Comparison of ENCODE assay signal across 8 cellular contexts in genomic region chr3:185824051-185824466, GRCh38. TPM values are rescaled to one million over a fixed set of nuclear protein-coding genes. Genes with fewer than 3 reads are reported as not detected.
DNase-seq lines count a peak whose midpoint lies in the region; ATAC-seq, FAIRE-seq and TF ChIP-seq lines count a peak whose summit lies in the region.

No MANE protein-coding gene starts in this region.

- no peak overlapping the region for H3K27ac Mint-ChIP-seq in activated naive CD8-positive, alpha-beta T cell treated with anti-CD3 and anti-CD28 coated beads for 36 hours

- no peak overlapping the region for H3K27ac ChIP-seq in HL-60 (replicated peaks)
- peak overlapping the region; percentile 80 to 90 for H3K27ac ChIP-seq in small intestine (ENCODE audit: low read depth in 1 of 2, low read length in 1 of 2)

- peaks cover 67% of the 10 kb centered on the region for H3K27me3 ChIP-seq in HL-60 (ENCODE audit: insufficient read depth, poor library complexity, severe bottlenecking)
- no peaks in the 10 kb centered on the region for H3K27me3 ChIP-seq in small intestine (ENCODE audit: control insufficient read depth in 2 of 2, insufficient read depth in 2 of 2, low read length in 2 of 2)

- H3K36me3 ChIP-seq in small intestine (ENCODE audit: control insufficient read depth in 2 of 2, insufficient read depth in 2 of 2, low read length in 2 of 2): no peaks in the 10 kb centered on the region

- no peaks in the 10 kb centered on the region for H3K36me3 Mint-ChIP-seq in activated naive CD8-positive, alpha-beta T cell treated with anti-CD3 and anti-CD28 coated beads for 36 hours

- DNase-seq in AG09309 (ENCODE audit: low read depth): no peak
- no peak for DNase-seq in HL-60 (ENCODE audit: low read depth in 1 of 2, low spot score in 1 of 2)
- DNase-seq in activated naive CD8-positive, alpha-beta T cell treated with anti-CD3 and anti-CD28 coated beads for 36 hours: no peak
- DNase-seq in small intestine: peak; percentile 44
- no peak for DNase-seq in occipital lobe (lab: John Stamatoyannopoulos, UW)

- peaks cover 2% of the 10 kb centered on the region for H3K9me3 Mint-ChIP-seq in activated naive CD8-positive, alpha-beta T cell treated with anti-CD3 and anti-CD28 coated beads for 36 hours

- H3K4me3 ChIP-seq in AG09309 (ENCODE audit: control insufficient read depth, low read depth, low read length) (peak overlapping the region; percentile 78), HL-60 (replicated peaks; ENCODE audit: insufficient read depth, low read length) (peak overlapping the region; percentile 54), iPS-11a (ENCODE audit: low read depth, low read length) (peak overlapping the region; percentile 85), small intestine (ENCODE audit: low read depth in 1 of 2, low read length in 2 of 2) (peak overlapping the region; percentile 76 to 97)

- no peaks in the 10 kb centered on the region for H3K9me3 ChIP-seq in small intestine (ENCODE audit: control insufficient read depth, low read depth)

- H3K4me1 ChIP-seq in small intestine (ENCODE audit: control insufficient read depth in 2 of 2, insufficient read depth in 1 of 2, low read depth in 1 of 2, low read length in 1 of 2): no peaks in the 10 kb centered on the region

- H3K4me3 Mint-ChIP-seq in activated naive CD8-positive, alpha-beta T cell treated with anti-CD3 and anti-CD28 coated beads for 36 hours: peak overlapping the region; percentile 77

- H3K4me1 Mint-ChIP-seq in activated naive CD8-positive, alpha-beta T cell treated with anti-CD3 and anti-CD28 coated beads for 36 hours: peaks cover 2% of the 10 kb centered on the region

- TF ChIP-seq CTCF in AG09309 (IDR thresholded peaks at IDR 0.05; ENCODE audit: control insufficient read depth, insufficient read depth, low read depth, low read length, missing control alignments): no peak
- no peak for TF ChIP-seq CTCF in HL-60 (IDR thresholded peaks at IDR 0.05; ENCODE audit: insufficient read depth, low read length)

- H3K27me3 Mint-ChIP-seq in activated naive CD8-positive, alpha-beta T cell treated with anti-CD3 and anti-CD28 coated beads for 36 hours: peaks cover 85% of the 10 kb centered on the region

- ATAC-seq in GM18870 (IDR thresholded peaks at IDR 0.05; ENCODE audit: unreplicated experiment) (no peak), GM21526 (IDR thresholded peaks at IDR 0.05; ENCODE audit: low FRiP score, unreplicated experiment) (no peak)

- WGBS in small intestine, 3 donors: 0 to 1% (median 0%) methylated on average over 22 to 24 of the region's 24 CpGs

- FAIRE-seq in small intestine (lab: Jason Lieb, UNC): no peak

RNA-seq across cellular contexts. Expression of gene IGF2BP2, which starts 0.8 kb away (rescaled TPM):
- under 1 TPM; 0.28 to 0.41 TPM for total RNA-seq in activated naive CD8-positive, alpha-beta T cell treated with anti-CD3 and anti-CD28 coated beads for 36 hours
- 10 to 100 TPM; 12.1 to 30.2 (median 15.7) TPM for polyA plus RNA-seq in small intestine
- 27.0 TPM for total RNA-seq in occipital lobe

Comparison
In these comparisons a context has a peak if more than half of its experiments do, and no peak if none do; other contexts are left out.
1. RNA of gene IGF2BP2, which starts 0.8 kb away (total RNA-seq): 27.0 TPM in occipital lobe (single experiment); 0.28 to 0.41 TPM in activated naive CD8-positive, alpha-beta T cell treated with anti-CD3 and anti-CD28 coated beads for 36 hours; every median in the first group is over 10 times any median in the second.
2. Peak in every context shown above with its lines, with median percentiles within 50 percentile points of each other: H3K4me3 ChIP-seq.